ENCODE assay signal across 1 cellular context in genomic region chr11:31816467-31817053, GRCh38.
A peak's percentile ranks its signal among the peaks of the same experiment; 100 is the strongest.
TF ChIP-seq lines count a peak whose summit lies in the region.

No MANE protein-coding gene starts in this region.

TF ChIP-seq in GM12878, 131 proteins besides CTCF, POLR2A, EP300 and RAD21:
- TF ChIP-seq SUZ12 (IDR thresholded peaks at IDR 0.05; ENCODE audit: unreplicated experiment) (peak; percentile 49), NR2F1 (conservative IDR thresholded peaks at IDR 0.05) (no peak), RB1 (IDR thresholded peaks at IDR 0.05; ENCODE audit: borderline replicate concordance) (no peak)
